Comparison of ENCODE assay signal across 2 cellular contexts in the genomic region with DNA sequence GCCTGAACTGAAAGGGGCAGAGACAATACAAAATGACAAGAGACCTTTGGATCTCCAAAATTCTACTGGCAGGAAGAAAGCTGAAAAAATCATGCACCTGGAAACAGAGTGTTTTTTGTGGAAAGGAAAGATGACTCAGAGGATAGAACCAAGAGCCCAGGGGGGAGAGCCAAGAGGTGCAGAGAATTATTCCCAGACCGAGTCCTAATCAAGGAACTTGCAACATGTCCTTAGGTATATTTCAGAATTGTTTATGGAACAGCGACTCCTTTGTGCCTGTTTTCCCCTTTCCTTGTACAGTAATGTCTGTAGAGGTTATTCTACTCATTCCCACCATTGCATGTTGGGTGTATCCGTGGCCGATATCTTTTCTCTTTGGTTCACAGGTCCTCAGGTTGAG.
A peak's percentile ranks its signal among the peaks of the same experiment; 100 is the strongest.
TF ChIP-seq lines count a peak whose summit lies in the region.

No MANE protein-coding gene starts in this region.

TF ChIP-seq in HEK293, 187 proteins besides CTCF, POLR2A, EP300 and RAD21:
- TF ChIP-seq HIC1 (tag by site-specific recombination; IDR thresholded peaks at IDR 0.05) = no peak
- peak; percentile 80 for TF ChIP-seq PRDM10 (tag by site-specific recombination; IDR thresholded peaks at IDR 0.05)

TF ChIP-seq in K562, 482 proteins besides CTCF, POLR2A, EP300 and RAD21 (continued from another document):
- TF ChIP-seq ZNF217 (CRISPR knock-in tag; IDR thresholded peaks at IDR 0.05) (no peak), ZHX1 (conservative IDR thresholded peaks at IDR 0.05; ENCODE audit: low read length) (no peak), ZNF124 (CRISPR knock-in tag; IDR thresholded peaks at IDR 0.05) (no peak), ATF7 (IDR thresholded peaks at IDR 0.05) (peak; percentile 84), PRDM10 (IDR thresholded peaks at IDR 0.05; ENCODE audit: partially characterized antibody) (peak; percentile 98), ZC3H11A (IDR thresholded peaks at IDR 0.05; ENCODE audit: low read depth, low read length) (no peak), CBX8 (IDR thresholded peaks at IDR 0.05; ENCODE audit: borderline replicate concordance, extremely low read depth, low read depth, low read length, poor library complexity, severe bottlenecking) (no peak), CUX1 (CRISPR knock-in tag; IDR thresholded peaks at IDR 0.05) (no peak), FOXK2 (conservative IDR thresholded peaks at IDR 0.05 in 1 of 2, IDR thresholded peaks at IDR 0.05 in 1 of 2; ENCODE audit: low read depth in 2 of 2) (peak in 1 of 2 experiments; percentile 74; a peak in 2 of 4 replicates), SRSF7 (optimal IDR thresholded peaks at IDR 0.05; ENCODE audit: low read depth, low read length) (no peak), SMARCA4 (IDR thresholded peaks at IDR 0.05) (no peak), ZNF224 (CRISPR knock-in tag; IDR thresholded peaks at IDR 0.05) (no peak), RBBP5 (IDR thresholded peaks at IDR 0.05; ENCODE audit: borderline replicate concordance, insufficient read depth, low read length, poor library complexity, severe bottlenecking) (no peak)
- TF ChIP-seq, protein P1, sequence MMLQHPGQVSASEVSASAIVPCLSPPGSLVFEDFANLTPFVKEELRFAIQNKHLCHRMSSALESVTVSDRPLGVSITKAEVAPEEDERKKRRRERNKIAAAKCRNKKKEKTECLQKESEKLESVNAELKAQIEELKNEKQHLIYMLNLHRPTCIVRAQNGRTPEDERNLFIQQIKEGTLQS (IDR thresholded peaks at IDR 0.05) = peak; percentile 73
- TF ChIP-seq, protein P1 (CRISPR knock-in tag; conservative IDR thresholded peaks at IDR 0.05) = no peak
